22 cellular contexts compared by ENCODE assay signal in genomic region chr5:72921886-72922285, GRCh38.
"Had no signal": no experiment of that assay in that cellular context is flagged by ENCODE, and none has a peak within 500 bp of the region (broad histone marks: within the 10 kb centered on the region; RNA-seq: fewer than 3 reads in every experiment).

No MANE protein-coding gene starts in this region.

- H2AFZ ChIP-seq: hepatocyte had no signal

- DNase-seq: activated gamma-delta T cell treated with Interleukin-2 at 50 U/mL for 16 hours; activated T-cell treated with anti-CD3 and anti-CD28 coated beads, Interleukin-2, amount 50 U/mL, for 1 hour; anterior cingulate cortex; body of pancreas; effector memory CD4-positive, alpha-beta T cell; glutamatergic neuron; immature natural killer cell; kidney glomerular epithelial cell; left lung; natural killer cell; stimulated activated CD4-positive, alpha-beta T cell treated with anti-CD3 and anti-CD28 coated beads, Interleukin-12 subunit alpha, Interleukin-12 subunit beta, amount 100 ng/mL, for 4 hours; stimulated activated CD4-positive, alpha-beta T cell treated with anti-CD3 and anti-CD28 coated beads, Interleukin-4, amount 100 ng/mL, for 4 hours; substantia nigra; tibial artery had no signal

- ATAC-seq: body of pancreas, natural killer cell had no signal

- H3K36me3 Mint-ChIP-seq: activated naive CD4-positive, alpha-beta T cell treated with anti-CD3 and anti-CD28 coated beads, Interleukin-2, amount 50 U/mL, for 24 hours; immature natural killer cell; natural killer cell had no signal

- H3K9me3 ChIP-seq: body of pancreas, esophagus muscularis mucosa, right atrium auricular region, tibial artery had no signal

- H3K4me1 ChIP-seq: body of pancreas, esophagus muscularis mucosa, right atrium auricular region, tibial artery had no signal

- H3K4me1 Mint-ChIP-seq: activated naive CD4-positive, alpha-beta T cell treated with anti-CD3 and anti-CD28 coated beads, Interleukin-2, amount 50 U/mL, for 24 hours; immature natural killer cell; natural killer cell had no signal

- H3K27ac ChIP-seq: body of pancreas, cardiac muscle cell, esophagus muscularis mucosa, hepatocyte, left lung, right atrium auricular region, tibial artery had no signal

- H3K36me3 ChIP-seq: cardiac muscle cell, esophagus muscularis mucosa, left lung, right atrium auricular region, tibial artery had no signal

- H3K27me3 Mint-ChIP-seq: activated naive CD4-positive, alpha-beta T cell treated with anti-CD3 and anti-CD28 coated beads, Interleukin-2, amount 50 U/mL, for 24 hours; progenitor cell of endocrine pancreas; stimulated activated naive CD8-positive, alpha-beta T cell treated with anti-CD3 and anti-CD28 coated beads, Interleukin-15, Interleukin-2, amounts not matched to agents 100 ng/mL and 50 ng/mL, for 24 hours had no signal

- H3K4me3 ChIP-seq: body of pancreas, cardiac muscle cell, esophagus muscularis mucosa, hepatocyte, left lung, lung, right atrium auricular region, tibial artery had no signal

- H3K27me3 ChIP-seq: body of pancreas, cardiac muscle cell, esophagus muscularis mucosa, hepatocyte, left lung, right atrium auricular region, tibial artery had no signal

- H3K9me3 Mint-ChIP-seq: activated naive CD4-positive, alpha-beta T cell treated with anti-CD3 and anti-CD28 coated beads, Interleukin-2, amount 50 U/mL, for 24 hours; immature natural killer cell; natural killer cell; stimulated activated naive CD8-positive, alpha-beta T cell treated with anti-CD3 and anti-CD28 coated beads, Interleukin-15, Interleukin-2, amounts not matched to agents 100 ng/mL and 50 ng/mL, for 24 hours had no signal

- H3K27ac Mint-ChIP-seq: activated naive CD4-positive, alpha-beta T cell treated with anti-CD3 and anti-CD28 coated beads, Interleukin-2, amount 50 U/mL, for 24 hours; immature natural killer cell; natural killer cell; progenitor cell of endocrine pancreas; stimulated activated naive CD8-positive, alpha-beta T cell treated with anti-CD3 and anti-CD28 coated beads, Interleukin-15, Interleukin-2, amounts not matched to agents 100 ng/mL and 50 ng/mL, for 24 hours had no signal

- H3K4me3 Mint-ChIP-seq: activated naive CD4-positive, alpha-beta T cell treated with anti-CD3 and anti-CD28 coated beads, Interleukin-2, amount 50 U/mL, for 24 hours; immature natural killer cell; natural killer cell; stimulated activated naive CD8-positive, alpha-beta T cell treated with anti-CD3 and anti-CD28 coated beads, Interleukin-15, Interleukin-2, amounts not matched to agents 100 ng/mL and 50 ng/mL, for 24 hours had no signal

- H3K4me2 ChIP-seq: hepatocyte had no signal
